In genomic region chr15:38072007-38072506, GRCh38 we compare ENCODE assay signal across 8 cellular contexts.
A peak's percentile ranks its signal among the peaks of the same experiment; 100 is the strongest.
DNase-seq lines count a peak whose midpoint lies in the region; ATAC-seq lines count a peak whose summit lies in the region.

No MANE protein-coding gene starts in this region.

- peak overlapping the region; percentile 35; the same call in 1 of the 2 replicates for H3K4me3 ChIP-seq in GM08714 (ENCODE audit: low read length)
- peak overlapping the region; percentile 44; the same call in 1 of the 2 replicates for H3K4me3 ChIP-seq in iPS DF 6.9 (ENCODE audit: low read length)

- no peaks in the 10 kb centered on the region for H3K36me3 ChIP-seq in iPS DF 6.9 (ENCODE audit: control insufficient read depth, insufficient read depth, low read length)

- 100% methylated on average over 2 of the region's 11 CpGs for WGBS in iPS DF 6.9 (ENCODE audit: insufficient coverage, insufficient read length)

- peaks cover 56% of the 10 kb centered on the region for H3K27me3 Mint-ChIP-seq in activated naive CD4-positive, alpha-beta T cell treated with anti-CD3 and anti-CD28 coated beads, Interleukin-2, amount 10 ng/mL, durations not matched to agents 7 days and 5 days
- H3K27me3 Mint-ChIP-seq in stimulated activated naive B cell treated with anti-CD40 and anti-IgM and Interleukin-4, amounts not matched to agents 10 μg/mL and 1 μg/mL and 100 μg/mL, for 72 hours, result peaks cover 0 to 21% of the 10 kb centered on the region in 2 donors

- H3K9me3 Mint-ChIP-seq in activated naive CD4-positive, alpha-beta T cell treated with anti-CD3 and anti-CD28 coated beads, Interleukin-2, amount 10 ng/mL, durations not matched to agents 7 days and 5 days, result no peaks in the 10 kb centered on the region
- no peaks in the 10 kb centered on the region for H3K9me3 Mint-ChIP-seq in stimulated activated naive B cell treated with anti-CD40 and anti-IgM and Interleukin-4, amounts not matched to agents 10 μg/mL and 1 μg/mL and 100 μg/mL, for 72 hours

- H3K4me1 ChIP-seq in iPS DF 6.9 (ENCODE audit: control insufficient read depth, insufficient read depth, low read length), result no peaks in the 10 kb centered on the region

- peaks cover 18% of the 10 kb centered on the region for H3K4me1 Mint-ChIP-seq in activated naive CD4-positive, alpha-beta T cell treated with anti-CD3 and anti-CD28 coated beads, Interleukin-2, amount 10 ng/mL, durations not matched to agents 7 days and 5 days
- peaks cover 30 to 77% of the 10 kb centered on the region in 2 donors for H3K4me1 Mint-ChIP-seq in stimulated activated naive B cell treated with anti-CD40 and anti-IgM and Interleukin-4, amounts not matched to agents 10 μg/mL and 1 μg/mL and 100 μg/mL, for 72 hours

- no peak overlapping the region for H3K27ac Mint-ChIP-seq in activated naive CD4-positive, alpha-beta T cell treated with anti-CD3 and anti-CD28 coated beads, Interleukin-2, amount 10 ng/mL, durations not matched to agents 7 days and 5 days
- H3K27ac Mint-ChIP-seq in stimulated activated naive B cell treated with anti-CD40 and anti-IgM and Interleukin-4, amounts not matched to agents 10 μg/mL and 1 μg/mL and 100 μg/mL, for 72 hours, result peak overlapping the region; percentile 73

- no peaks in the 10 kb centered on the region for H3K36me3 Mint-ChIP-seq in activated naive CD4-positive, alpha-beta T cell treated with anti-CD3 and anti-CD28 coated beads, Interleukin-2, amount 10 ng/mL, durations not matched to agents 7 days and 5 days
- peaks cover 0 to 3% of the 10 kb centered on the region in 2 donors for H3K36me3 Mint-ChIP-seq in stimulated activated naive B cell treated with anti-CD40 and anti-IgM and Interleukin-4, amounts not matched to agents 10 μg/mL and 1 μg/mL and 100 μg/mL, for 72 hours

- in situ Hi-C loops in KBM-7 (cut with MboI; ENCODE audit: low pct_unique_long_range_greater_than_20kb, low sequenced_read_pairs), result loop anchor here (10.0 kb wide), 1 partner anchor 57 kb away; no protein-coding TSS in a partner anchor

- peak overlapping the region; percentile 41 for H3K4me3 Mint-ChIP-seq in activated naive CD4-positive, alpha-beta T cell treated with anti-CD3 and anti-CD28 coated beads, Interleukin-2, amount 10 ng/mL, durations not matched to agents 7 days and 5 days
- H3K4me3 Mint-ChIP-seq in stimulated activated naive B cell treated with anti-CD40 and anti-IgM and Interleukin-4, amounts not matched to agents 10 μg/mL and 1 μg/mL and 100 μg/mL, for 72 hours, result peak overlapping the region; percentile 85 to 92

- no peaks in the 10 kb centered on the region for H3K9me3 ChIP-seq in iPS DF 6.9 (ENCODE audit: control insufficient read depth, insufficient read depth, low read length)

- H3K27ac ChIP-seq in iPS DF 6.9 (ENCODE audit: low read length), result no peak overlapping the region

- no peak for DNase-seq in activated naive CD4-positive, alpha-beta T cell treated with anti-CD3 and anti-CD28 coated beads, Interleukin-2, amount 10 ng/mL, durations not matched to agents 7 days and 5 days
- DNase-seq in iPS DF 6.9 (ENCODE audit: low read depth, low spot score) (no peak), KBM-7 (no peak), NCI-H1930 (lab: John Stamatoyannopoulos, UW) (no peak), cerebellum (ENCODE audit: low spot score) (no peak)
- no peak for DNase-seq in stimulated activated naive B cell treated with anti-CD40 and anti-IgM and Interleukin-4, amounts not matched to agents 10 μg/mL and 1 μg/mL and 100 μg/mL, for 72 hours

- peaks cover 30% of the 10 kb centered on the region for H3K27me3 ChIP-seq in iPS DF 6.9 (ENCODE audit: control insufficient read depth, insufficient read depth, low read length)

- CTCF ChIA-PET in activated naive CD4-positive, alpha-beta T cell treated with anti-CD3 and anti-CD28 coated beads, Interleukin-2, amount 10 ng/mL, durations not matched to agents 7 days and 5 days (lab: Charles Lee), result interaction anchor here (1.4 kb wide), 1 partner anchor 12 kb away, joined by 4 read pairs; no protein-coding TSS in a partner anchor

- ATAC-seq in HG02973 (IDR thresholded peaks at IDR 0.05; ENCODE audit: unreplicated experiment), result peak; percentile 22
- ATAC-seq in stimulated activated naive B cell treated with anti-CD40 and anti-IgM and Interleukin-4, amounts not matched to agents 10 μg/mL and 1 μg/mL and 100 μg/mL, for 72 hours (replicated peaks), result no peak
